In the genomic region with DNA sequence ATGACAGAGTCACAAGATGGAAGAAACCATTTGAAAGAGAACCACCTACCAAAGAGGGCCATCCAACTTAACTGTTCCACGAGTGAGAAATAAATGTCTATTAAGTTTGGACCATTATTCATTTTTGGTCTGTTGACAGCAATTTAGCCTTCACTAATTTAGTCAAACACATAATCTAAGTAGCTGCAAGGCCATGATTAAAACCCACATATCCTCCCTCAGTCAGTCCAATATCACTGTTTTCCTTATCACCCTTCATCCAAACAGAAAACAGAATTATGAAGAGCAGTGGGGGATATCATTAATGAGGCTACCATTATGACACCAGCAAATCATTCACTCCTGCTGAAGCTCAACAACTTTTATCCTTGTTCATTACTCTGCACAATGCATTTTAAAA, we compare ENCODE assay signal across 25 cellular contexts.
"Had no signal": no experiment of that assay in that cellular context is flagged by ENCODE, and none has a peak within 500 bp of the region (broad histone marks: within the 10 kb centered on the region; RNA-seq: fewer than 3 reads in every experiment).

No MANE protein-coding gene starts in this region.

- H3K27me3 ChIP-seq: brain microvascular endothelial cell, heart left ventricle, suprapubic skin, tibial artery, upper lobe of right lung had no signal

- H3K4me3 ChIP-seq: heart left ventricle, suprapubic skin, tibial artery, upper lobe of right lung had no signal

- H3K4me3 Mint-ChIP-seq: activated CD8-positive, alpha-beta T cell treated with anti-CD3 and anti-CD28 coated beads for 36 hours; activated T-cell treated with anti-CD3 and anti-CD28 coated beads, Interleukin-2, amount 50 U/mL, for 72 hours; immature natural killer cell; mesothelial cell of epicardium; naive B cell; neural crest cell; stimulated activated naive B cell treated with anti-CD40 and anti-IgM and Interleukin-4, amounts not matched to agents 10 μg/mL and 1 μg/mL and 100 μg/mL, for 72 hours had no signal

- H3K9me3 ChIP-seq: heart left ventricle, suprapubic skin, tibial artery, upper lobe of right lung had no signal

- H3K27me3 Mint-ChIP-seq: activated CD8-positive, alpha-beta T cell treated with anti-CD3 and anti-CD28 coated beads for 36 hours; naive B cell; stimulated activated naive B cell treated with anti-CD40 and anti-IgM and Interleukin-4, amounts not matched to agents 10 μg/mL and 1 μg/mL and 100 μg/mL, for 72 hours had no signal

- FAIRE-seq: astrocyte, kidney had no signal

- ATAC-seq: activated CD8-positive, alpha-beta T cell treated with anti-CD3 and anti-CD28 coated beads for 36 hours; activated T-cell treated with anti-CD3 and anti-CD28 coated beads, Interleukin-2, amount 50 U/mL, for 72 hours; esophagus mucosa; right cardiac atrium; stimulated activated naive B cell treated with anti-CD40 and anti-IgM and Interleukin-4, amounts not matched to agents 10 μg/mL and 1 μg/mL and 100 μg/mL, for 72 hours; upper lobe of right lung had no signal

- H3K27ac ChIP-seq: brain microvascular endothelial cell, heart left ventricle, suprapubic skin, tibial artery, upper lobe of right lung had no signal

- H3K9me3 Mint-ChIP-seq: activated T-cell treated with anti-CD3 and anti-CD28 coated beads, Interleukin-2, amount 50 U/mL, for 72 hours; immature natural killer cell; mesothelial cell of epicardium; naive B cell; neural crest cell; stimulated activated naive B cell treated with anti-CD40 and anti-IgM and Interleukin-4, amounts not matched to agents 10 μg/mL and 1 μg/mL and 100 μg/mL, for 72 hours had no signal

- DNase-seq: activated CD4-positive, alpha-beta T cell treated with anti-CD3 and anti-CD28 coated beads, Interleukin-2, amount 50 U/mL, for 1 hour; activated CD8-positive, alpha-beta T cell treated with anti-CD3 and anti-CD28 coated beads for 36 hours; activated naive CD4-positive, alpha-beta T cell; activated T-cell treated with anti-CD3 and anti-CD28 coated beads, Interleukin-2, amount 50 U/mL, for 72 hours; amniotic stem cell; brain microvascular endothelial cell; cortex of kidney; foreskin fibroblast; heart left ventricle; hypothalamus; immature natural killer cell; kidney; naive B cell; occipital lobe; right cardiac atrium; stimulated activated CD4-positive, alpha-beta T cell treated with anti-CD3 and anti-CD28 coated beads, Interleukin-15, amount 100 ng/mL, for 24 hours; stimulated activated CD4-positive, alpha-beta T cell treated with anti-CD3 and anti-CD28 coated beads, Interleukin-2, amount 100 ng/mL, for 24 hours; stimulated activated naive B cell treated with anti-CD40 and anti-IgM and Interleukin-4, amounts not matched to agents 10 μg/mL and 1 μg/mL and 100 μg/mL, for 72 hours; tibial artery; upper lobe of right lung had no signal

- H3K27ac Mint-ChIP-seq: activated T-cell treated with anti-CD3 and anti-CD28 coated beads, Interleukin-2, amount 50 U/mL, for 72 hours; mesothelial cell of epicardium; stimulated activated naive B cell treated with anti-CD40 and anti-IgM and Interleukin-4, amounts not matched to agents 10 μg/mL and 1 μg/mL and 100 μg/mL, for 72 hours had no signal

- H3K4me1 ChIP-seq: tibial artery had no signal

- H3K36me3 ChIP-seq: brain microvascular endothelial cell, suprapubic skin, tibial artery, upper lobe of right lung had no signal
